11 cellular contexts compared by ENCODE assay signal in genomic region chr17:41717408-41718286, GRCh38. TPM values are rescaled to one million over a fixed set of nuclear protein-coding genes. Genes with fewer than 3 reads are reported as not detected.
A peak's percentile ranks its signal among the peaks of the same experiment; 100 is the strongest.
DNase-seq lines count a peak whose midpoint lies in the region; ATAC-seq and TF ChIP-seq lines count a peak whose summit lies in the region.
"Had no signal": no experiment of that assay in that cellular context is flagged by ENCODE, and none has a peak within 500 bp of the region (broad histone marks: within the 10 kb centered on the region; RNA-seq: fewer than 3 reads in every experiment).

No MANE protein-coding gene starts in this region.

- H3K27me3 ChIP-seq in PC-9 (ENCODE audit: insufficient read depth, low read depth) = no peaks in the 10 kb centered on the region
- no peaks in the 10 kb centered on the region for H3K27me3 ChIP-seq in thymus (ENCODE audit: control insufficient read depth, insufficient read depth)
- H3K27me3 ChIP-seq in heart right ventricle = peaks cover 0 to under 1% (median 0%) of the 10 kb centered on the region in 7 donors

- 0 out of 2 replicates have a peak overlapping the region, but pooled peaks have one; percentile 4 for H2AFZ ChIP-seq in PC-9

- no peak overlapping the region for H3K4me3 Mint-ChIP-seq in activated T-cell treated with anti-CD3 and anti-CD28 coated beads, Interleukin-2, amount 50 U/mL, for 4 hours
- H3K4me3 Mint-ChIP-seq in activated T-cell treated with anti-CD3 and anti-CD28 coated beads, Interleukin-2, amount 50 U/mL, for 24 hours = no peak overlapping the region
- H3K4me3 Mint-ChIP-seq: CD8-positive, alpha-beta memory T cell had no signal

- H3K4me3 ChIP-seq in PC-9 = peak overlapping the region; percentile 28; the same call in 1 of the 2 replicates
- H3K4me3 ChIP-seq in thymus (ENCODE audit: low read length) = no peak overlapping the region
- no peak overlapping the region for H3K4me3 ChIP-seq in mucosa of descending colon
- no peak overlapping the region for H3K4me3 ChIP-seq in heart right ventricle
- H3K4me3 ChIP-seq: psoas muscle had no signal

- no peaks in the 10 kb centered on the region for H3K36me3 ChIP-seq in PC-9 (ENCODE audit: low read depth)
- H3K36me3 ChIP-seq in thymus (ENCODE audit: control insufficient read depth, insufficient read depth) = no peaks in the 10 kb centered on the region
- H3K36me3 ChIP-seq in mucosa of descending colon (ENCODE audit: low read depth) = no peaks in the 10 kb centered on the region
- H3K36me3 ChIP-seq in heart right ventricle = no peaks in the 10 kb centered on the region

- intact Hi-C loops in PC-9 (cut with micrococcal nuclease; ENCODE audit: unreplicated experiment) (no loop called here), mucosa of descending colon (cut with DNase I, micrococcal nuclease) (no loop called here), heart right ventricle (cut with DNase I) (no loop called here)

- no TSS peak for BruUV-seq in PC-9 (replicated peaks; lab: Mats Ljungman, UMichigan)

- TF ChIP-seq CTCF in PC-9 (conservative IDR thresholded peaks at IDR 0.05) (no peak), mucosa of descending colon (IDR thresholded peaks at IDR 0.05) (no peak), heart right ventricle (IDR thresholded peaks at IDR 0.05) (no peak)

- ATAC-seq in activated T-cell treated with anti-CD3 and anti-CD28 coated beads, Interleukin-2, amount 50 U/mL, for 4 hours = peak; percentile 65 to 78
- no peak for ATAC-seq in mucosa of descending colon
- no peak for ATAC-seq in heart right ventricle

- H3K27me3 Mint-ChIP-seq in activated T-cell treated with anti-CD3 and anti-CD28 coated beads, Interleukin-2, amount 50 U/mL, for 4 hours (ENCODE audit: low read depth) = no peaks in the 10 kb centered on the region
- H3K27me3 Mint-ChIP-seq in activated T-cell treated with anti-CD3 and anti-CD28 coated beads, Interleukin-2, amount 50 U/mL, for 24 hours = peaks cover 5% of the 10 kb centered on the region

- no peaks in the 10 kb centered on the region for H3K4me1 Mint-ChIP-seq in activated T-cell treated with anti-CD3 and anti-CD28 coated beads, Interleukin-2, amount 50 U/mL, for 4 hours (ENCODE audit: low read depth)
- H3K4me1 Mint-ChIP-seq in activated T-cell treated with anti-CD3 and anti-CD28 coated beads, Interleukin-2, amount 50 U/mL, for 24 hours (ENCODE audit: low read depth) = peaks cover 10% of the 10 kb centered on the region

- H3K27ac ChIP-seq in PC-9 (peak overlapping the region; percentile 48), epithelial cell of prostate (peak overlapping the region; percentile 85), thymus (ENCODE audit: low read depth) (peak overlapping the region; percentile 60), heart right ventricle (no peak overlapping the region)
- H3K27ac ChIP-seq: psoas muscle had no signal

- H3K9me3 Mint-ChIP-seq in activated T-cell treated with anti-CD3 and anti-CD28 coated beads, Interleukin-2, amount 50 U/mL, for 4 hours = no peaks in the 10 kb centered on the region
- no peaks in the 10 kb centered on the region for H3K9me3 Mint-ChIP-seq in activated T-cell treated with anti-CD3 and anti-CD28 coated beads, Interleukin-2, amount 50 U/mL, for 24 hours
- H3K9me3 Mint-ChIP-seq: CD8-positive, alpha-beta memory T cell had no signal

- H3K9me3 ChIP-seq in PC-9 (ENCODE audit: insufficient read depth, low read depth) = no peaks in the 10 kb centered on the region; the same call in 1 of the 2 replicates
- no peaks in the 10 kb centered on the region for H3K9me3 ChIP-seq in thymus (ENCODE audit: control insufficient read depth)
- no peaks in the 10 kb centered on the region for H3K9me3 ChIP-seq in mucosa of descending colon
- H3K9me3 ChIP-seq in heart right ventricle = no peaks in the 10 kb centered on the region
- H3K9me3 ChIP-seq: psoas muscle had no signal

- peaks cover 32% of the 10 kb centered on the region for H3F3A ChIP-seq in PC-9 (ENCODE audit: insufficient read depth, low read depth)

- no peaks in the 10 kb centered on the region for H3K79me2 ChIP-seq in PC-9 (ENCODE audit: low read depth)

- H3K4me1 ChIP-seq in PC-9 (replicated peaks; ENCODE audit: insufficient read depth) = peaks cover 19% of the 10 kb centered on the region
- H3K4me1 ChIP-seq in thymus (ENCODE audit: control insufficient read depth, insufficient read depth, low read length) = no peaks in the 10 kb centered on the region
- H3K4me1 ChIP-seq in mucosa of descending colon (ENCODE audit: low read depth) = no peaks in the 10 kb centered on the region
- peaks cover 0 to 11% (median 0%) of the 10 kb centered on the region in 9 donors for H3K4me1 ChIP-seq in heart right ventricle
- H3K4me1 ChIP-seq: psoas muscle had no signal

- peak overlapping the region; percentile 69 for H3K4me2 ChIP-seq in PC-9

- no peaks in the 10 kb centered on the region for H4K20me1 ChIP-seq in PC-9 (ENCODE audit: insufficient read depth)

- POLR2A ChIA-PET in PC-9 (lab: Charles Lee; ENCODE audit: unreplicated experiment) = interaction anchor here (0.6 to 1.1 kb wide), 3 partner anchors 22 to 795 kb away, joined by 4 read pairs; no protein-coding TSS in a partner anchor

- no peaks in the 10 kb centered on the region for H3K9me2 ChIP-seq in PC-9 (ENCODE audit: insufficient read depth)

- no peak overlapping the region for H3K27ac Mint-ChIP-seq in activated T-cell treated with anti-CD3 and anti-CD28 coated beads, Interleukin-2, amount 50 U/mL, for 24 hours

- WGBS in thymus = 73% methylated on average over 15 of the region's 15 CpGs
- 70 to 74% methylated on average over 15 of the region's 15 CpGs for WGBS in heart right ventricle, 2 donors

- no peaks in the 10 kb centered on the region for H3K36me3 Mint-ChIP-seq in activated T-cell treated with anti-CD3 and anti-CD28 coated beads, Interleukin-2, amount 50 U/mL, for 4 hours (ENCODE audit: insufficient read depth)
- H3K36me3 Mint-ChIP-seq in activated T-cell treated with anti-CD3 and anti-CD28 coated beads, Interleukin-2, amount 50 U/mL, for 24 hours (ENCODE audit: low read depth) = no peaks in the 10 kb centered on the region
- H3K36me3 Mint-ChIP-seq: CD8-positive, alpha-beta memory T cell had no signal

- CTCF ChIA-PET in PC-9 (lab: Charles Lee) = no interaction called here

- no peak for DNase-seq in activated T-cell treated with anti-CD3 and anti-CD28 coated beads, Interleukin-2, amount 50 U/mL, for 4 hours
- no peak for DNase-seq in activated T-cell treated with anti-CD3 and anti-CD28 coated beads, Interleukin-2, amount 50 U/mL, for 24 hours
- DNase-seq in PC-9 (peak; percentile 48 to 86), epithelial cell of prostate (ENCODE audit: low read depth, low spot score) (peak; percentile 78), mucosa of descending colon (no peak), heart right ventricle (no peak)
- DNase-seq in central memory CD4-positive, alpha-beta T cell = no peak
- DNase-seq: aorta; CD8-positive, alpha-beta memory T cell; psoas muscle had no signal

RNA-seq across cellular contexts. Expression of gene GAST, which starts 5.5 kb away (rescaled TPM):
- not detected for total RNA-seq in activated T-cell treated with anti-CD3 and anti-CD28 coated beads, Interleukin-2, amount 50 U/mL, for 4 hours
- total RNA-seq in PC-9 (2021) (0.87 TPM in 1 of 2 replicates, not detected in the other), mucosa of descending colon (not detected), heart right ventricle (not detected)
- polyA plus RNA-seq in thymus (77.6 TPM), heart right ventricle (not detected)
- total RNA-seq: aorta; CD8-positive, alpha-beta memory T cell; psoas muscle had no signal
- polyA plus RNA-seq: aorta; CD8-positive, alpha-beta memory T cell; psoas muscle had no signal

RNA-seq across cellular contexts. Expression of gene HAP1, which starts 16.8 kb away (rescaled TPM):
- under 1 TPM in 1 of 3 donors, not detected in 2; 0.18 TPM for total RNA-seq in activated T-cell treated with anti-CD3 and anti-CD28 coated beads, Interleukin-2, amount 50 U/mL, for 4 hours
- total RNA-seq in PC-9 (2021) (1.1 and 2.2 TPM in 2 replicates), mucosa of descending colon (1 to 10 TPM in 1 of 3 donors, under 1 TPM in 2; 0.12 to 2.8 (median 0.32) TPM), heart right ventricle (under 1 TPM in 1 of 10 donors, not detected in 9; 0.18 TPM)
- polyA plus RNA-seq in thymus (4.0 TPM), heart right ventricle (under 1 TPM in 1 of 2 donors, not detected in 1; 0.03 TPM)
- polyA plus RNA-seq: aorta; CD8-positive, alpha-beta memory T cell had no signal

RNA-seq across cellular contexts. Expression of gene EIF1, which starts 29.0 kb away (rescaled TPM):
- 1,000 to 10,000 TPM; 1,373 to 1,742 (median 1,506) TPM for total RNA-seq in activated T-cell treated with anti-CD3 and anti-CD28 coated beads, Interleukin-2, amount 50 U/mL, for 4 hours
- total RNA-seq in PC-9 (2021) (775 and 874 TPM in 2 replicates), mucosa of descending colon (100 to 1,000 TPM; 547 to 915 (median 566) TPM), heart right ventricle (1,000 to 10,000 TPM; 1,115 to 1,330 (median 1,284) TPM)
- polyA plus RNA-seq in thymus (1,051 TPM), heart right ventricle (1,000 to 10,000 TPM in 1 of 2 donors, 100 to 1,000 TPM in 1; 551 to 1,123 TPM)

Comparison
In these comparisons a context has a peak if more than half of its experiments do, and no peak if none do; other contexts are left out.
1. ATAC-seq: peak in activated T-cell treated with anti-CD3 and anti-CD28 coated beads, Interleukin-2, amount 50 U/mL, for 4 hours (2 of 2); none in mucosa of descending colon (single experiment) and heart right ventricle (0 of 8).
2. DNase-seq: peak in PC-9 (2 of 2) and epithelial cell of prostate (single experiment); none in activated T-cell treated with anti-CD3 and anti-CD28 coated beads, Interleukin-2, amount 50 U/mL, for 4 hours (single experiment), activated T-cell treated with anti-CD3 and anti-CD28 coated beads, Interleukin-2, amount 50 U/mL, for 24 hours (single experiment), mucosa of descending colon (0 of 3), central memory CD4-positive, alpha-beta T cell (single experiment) and heart right ventricle (0 of 2).
3. H3K27ac ChIP-seq: peak in PC-9 (single experiment), epithelial cell of prostate (single experiment) and thymus (single experiment); none in heart right ventricle (0 of 10).